8 cellular contexts compared by ENCODE assay signal in the genomic region with DNA sequence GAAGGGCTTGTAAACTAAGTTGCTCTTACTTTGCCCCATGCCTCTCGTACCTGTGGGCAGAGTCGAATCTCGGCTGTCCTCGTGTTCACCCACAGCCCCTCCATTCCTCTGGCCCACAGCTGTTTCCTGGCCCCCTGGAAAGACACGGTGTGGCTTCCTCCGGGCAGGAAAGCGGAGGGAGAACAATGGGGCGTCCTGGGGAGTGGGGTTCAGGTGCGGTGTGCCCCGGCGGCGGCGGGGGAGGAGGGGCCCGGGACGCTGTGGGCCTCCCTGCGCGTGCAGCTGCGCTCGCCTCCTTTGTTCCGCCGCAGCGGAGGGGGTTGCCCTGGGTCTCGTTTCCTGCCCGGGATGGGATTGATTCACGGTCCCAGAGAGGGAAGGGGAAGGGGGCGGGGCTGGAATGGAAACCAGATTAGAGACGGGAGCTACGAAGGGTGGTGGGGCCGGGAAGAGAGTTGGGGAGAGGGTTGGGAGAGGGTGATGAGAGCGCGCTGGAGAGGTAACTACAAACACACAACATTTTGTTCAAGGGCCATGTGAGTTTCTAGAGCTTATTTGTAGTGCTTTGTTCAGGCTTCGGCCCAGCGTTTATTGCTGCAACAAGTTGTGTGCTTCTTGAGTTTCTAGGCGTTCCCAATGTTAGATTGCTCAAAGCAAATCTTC. TPM values are rescaled to one million over a fixed set of nuclear protein-coding genes. Genes with fewer than 3 reads are reported as not detected.
A peak's percentile ranks its signal among the peaks of the same experiment; 100 is the strongest.
DNase-seq lines count a peak whose midpoint lies in the region; ATAC-seq and TF ChIP-seq lines count a peak whose summit lies in the region.

No MANE protein-coding gene starts in this region.

- no peaks in the 10 kb centered on the region for H3K9me3 Mint-ChIP-seq in endothelial cell (ENCODE audit: unreplicated experiment)
- H3K9me3 Mint-ChIP-seq in mesothelial cell of epicardium, result no peaks in the 10 kb centered on the region

- H3K36me3 ChIP-seq in MG63 (peaks cover 13% of the 10 kb centered on the region), suprapubic skin (no peaks in the 10 kb centered on the region)

- H3K27me3 ChIP-seq in MG63 (no peaks in the 10 kb centered on the region), suprapubic skin (no peaks in the 10 kb centered on the region)

- H3K27ac ChIP-seq in suprapubic skin, result peak overlapping the region; percentile 85

- no peak for TF ChIP-seq POLR2A in suprapubic skin (IDR thresholded peaks at IDR 0.05)

- H3K27me3 Mint-ChIP-seq in endothelial cell (ENCODE audit: unreplicated experiment) (peaks cover 9% of the 10 kb centered on the region), mesothelial cell of epicardium (ENCODE audit: low read depth) (no peaks in the 10 kb centered on the region)

- peaks cover 35% of the 10 kb centered on the region for H3K4me1 ChIP-seq in suprapubic skin

- 2% methylated on average over 30 of the region's 34 CpGs for whole genome bisulfite sequencing in suprapubic skin

- TF ChIP-seq EP300 in suprapubic skin (IDR thresholded peaks at IDR 0.05), result no peak

- peak overlapping the region; percentile 90 for H3K27ac Mint-ChIP-seq in endothelial cell (ENCODE audit: unreplicated experiment)
- H3K27ac Mint-ChIP-seq in mesothelial cell of epicardium, result peak overlapping the region; percentile 84

- ATAC-seq in GM19023 (IDR thresholded peaks at IDR 0.05; ENCODE audit: unreplicated experiment) (peak; percentile 7), GM18870 (IDR thresholded peaks at IDR 0.05; ENCODE audit: unreplicated experiment) (no peak)

- H3K9me3 ChIP-seq in MG63 (no peaks in the 10 kb centered on the region; the same call in 1 of the 2 replicates), suprapubic skin (no peaks in the 10 kb centered on the region)

- TF ChIP-seq CTCF in endothelial cell (IDR thresholded peaks at IDR 0.05; ENCODE audit: unreplicated experiment) (no peak), mesothelial cell of epicardium (IDR thresholded peaks at IDR 0.05; ENCODE audit: unreplicated experiment) (no peak), suprapubic skin (IDR thresholded peaks at IDR 0.05) (no peak)

- H3K36me3 Mint-ChIP-seq in endothelial cell (ENCODE audit: low read depth, unreplicated experiment), result peaks cover 7% of the 10 kb centered on the region
- H3K36me3 Mint-ChIP-seq in mesothelial cell of epicardium, result no peaks in the 10 kb centered on the region

- H3K4me3 ChIP-seq in MG63, result peak overlapping the region; percentile 82
- peak overlapping the region; percentile 96 for H3K4me3 ChIP-seq in suprapubic skin

- H3K4me1 Mint-ChIP-seq in endothelial cell (ENCODE audit: unreplicated experiment), result peaks cover 47% of the 10 kb centered on the region
- peaks cover 38% of the 10 kb centered on the region for H3K4me1 Mint-ChIP-seq in mesothelial cell of epicardium

- peak; percentile 44 for DNase-seq in 8988T
- DNase-seq in MG63, result peak; percentile 86
- DNase-seq in activated CD4-positive, alpha-beta T cell treated with anti-CD3 and anti-CD28 coated beads for 4 hours, result peak; percentile 4 to 14
- DNase-seq in endothelial cell (ENCODE audit: low spot score), result peak; percentile 89
- peak; percentile 47 to 74 for DNase-seq in mesothelial cell of epicardium (ENCODE audit: low spot score in 2 of 2, unreplicated experiment in 2 of 2)
- DNase-seq in suprapubic skin (ENCODE audit: low spot score in 2 of 2), result peak; percentile 84

- H3K4me3 Mint-ChIP-seq in endothelial cell (ENCODE audit: unreplicated experiment) (peak overlapping the region; percentile 95), mesothelial cell of epicardium (peak overlapping the region; percentile 83)

RNA-seq across cellular contexts. Expression of a gene that starts 0.8 kb away (rescaled TPM):
- total RNA-seq in MG63 (2014; rRNA removed; shearing (Covaris generic); ENCODE audit: low replicate concordance), result 95.6 and 123 TPM in 2 replicates
- total RNA-seq in endothelial cell (ENCODE audit: unreplicated experiment), result 81.0 TPM
- total RNA-seq in mesothelial cell of epicardium, result 74.6 to 81.6 TPM (median 80.2 TPM) in 3 replicates
- 10 to 100 TPM; 17.2 to 31.8 (median 28.8) TPM for total RNA-seq in suprapubic skin

Comparison
In these comparisons a context has a peak if more than half of its experiments do, and no peak if none do; other contexts are left out.
1. DNase-seq: peak in every context shown above with its lines; median percentile 89 in endothelial cell; 86 in MG63; 84 in suprapubic skin; 60 in mesothelial cell of epicardium; 44 in 8988T; 9 in activated CD4-positive, alpha-beta T cell treated with anti-CD3 and anti-CD28 coated beads for 4 hours.